ENCODE assay signal across 14 cellular contexts in the genomic region with DNA sequence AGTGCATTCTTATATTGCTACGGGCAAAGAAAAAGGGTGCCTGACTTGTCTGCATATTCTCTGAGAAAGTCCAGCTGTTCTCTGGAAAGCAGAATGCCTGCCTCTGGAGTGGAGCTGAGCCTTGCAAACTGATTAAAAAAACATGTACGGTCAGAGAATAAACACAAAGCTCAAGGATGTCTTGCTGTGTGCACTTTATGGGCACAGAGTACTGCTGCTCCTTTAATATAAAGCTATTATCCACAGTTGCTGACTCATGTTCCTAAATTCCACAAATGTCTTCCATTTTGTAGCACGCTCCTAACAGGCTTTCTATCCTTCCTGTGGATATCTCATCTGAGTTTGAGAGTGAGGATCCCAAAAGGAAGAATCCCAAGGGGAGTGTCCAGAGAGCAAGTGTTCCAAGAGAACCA.
DNase-seq lines count a peak whose midpoint lies in the region; ATAC-seq, FAIRE-seq and TF ChIP-seq lines count a peak whose summit lies in the region.
"Had no signal": no experiment of that assay in that cellular context is flagged by ENCODE, and none has a peak within 500 bp of the region (broad histone marks: within the 10 kb centered on the region; RNA-seq: fewer than 3 reads in every experiment).

No MANE protein-coding gene starts in this region.

- no peak for TF ChIP-seq CTCF in astrocyte (IDR thresholded peaks at IDR 0.05; ENCODE audit: insufficient read depth, low read depth, low read length)

- H3K4me2 ChIP-seq in astrocyte (ENCODE audit: low read length) (peak overlapping the region; percentile 40), skeletal muscle satellite cell (ENCODE audit: low read length) (peak overlapping the region; percentile 7)

- H3K9me3 ChIP-seq in astrocyte (ENCODE audit: insufficient read depth, low read depth, low read length) (no peaks in the 10 kb centered on the region), skeletal muscle satellite cell (replicated peaks; ENCODE audit: low read length) (no peaks in the 10 kb centered on the region)
- H3K9me3 ChIP-seq: mucosa of descending colon had no signal

- peak; percentile 47 for DNase-seq in GM03348 (ENCODE audit: low spot score)
- peak; percentile 68 for DNase-seq in astrocyte (ENCODE audit: low read depth)
- DNase-seq in left cardiac atrium: no peak
- DNase-seq in activated gamma-delta T cell treated with Interleukin-2 at 50 U/mL for 16 hours: no peak
- DNase-seq in KG1 (lab: John Stamatoyannopoulos, UW): no peak
- DNase-seq in NCI-H2107 treated with DMSO at 0.1 percent for 48 hours (lab: John Stamatoyannopoulos, UW; ENCODE audit: unreplicated experiment): no peak
- DNase-seq: activated naive CD8-positive, alpha-beta T cell treated with anti-CD3 and anti-CD28 coated beads, Interleukin-2, amount 10 ng/mL, durations not matched to agents 7 days and 5 days; DMS 273 treated with DMSO at 0.1 percent for 48 hours; mucosa of descending colon; stimulated activated CD4-positive, alpha-beta T cell treated with anti-CD3 and anti-CD28 coated beads, Interleukin-2, amount 100 ng/mL, for 24 hours; substantia nigra had no signal

- no peaks in the 10 kb centered on the region for H4K20me1 ChIP-seq in astrocyte (ENCODE audit: insufficient read depth, low read length)

- H3K4me3 ChIP-seq in astrocyte (ENCODE audit: insufficient read depth, low read depth, low read length): no peak overlapping the region
- H3K4me3 ChIP-seq in skeletal muscle satellite cell (ENCODE audit: low read length): no peak overlapping the region
- H3K4me3 ChIP-seq: mucosa of descending colon had no signal

- peaks cover 14% of the 10 kb centered on the region for H3K4me1 Mint-ChIP-seq in astrocyte (ENCODE audit: low read depth, unreplicated experiment)
- H3K4me1 Mint-ChIP-seq: activated naive CD8-positive, alpha-beta T cell treated with anti-CD3 and anti-CD28 coated beads, Interleukin-2, amount 10 ng/mL, durations not matched to agents 7 days and 5 days; IgD-negative memory B cell had no signal

- H3K27ac ChIP-seq in astrocyte (ENCODE audit: low read depth, low read length): peak overlapping the region; percentile 63

- no peaks in the 10 kb centered on the region for H3K9me3 Mint-ChIP-seq in astrocyte (ENCODE audit: unreplicated experiment)
- H3K9me3 Mint-ChIP-seq: activated naive CD8-positive, alpha-beta T cell treated with anti-CD3 and anti-CD28 coated beads, Interleukin-2, amount 10 ng/mL, durations not matched to agents 7 days and 5 days; IgD-negative memory B cell had no signal

- H2AFZ ChIP-seq in astrocyte (ENCODE audit: low read depth, low read length): peak overlapping the region; percentile 53

- no peaks in the 10 kb centered on the region for H3K27me3 ChIP-seq in astrocyte (ENCODE audit: insufficient read depth, low read length)
- no peaks in the 10 kb centered on the region for H3K27me3 ChIP-seq in skeletal muscle satellite cell (ENCODE audit: control insufficient read depth, insufficient read depth, low read length)

- H3K79me2 ChIP-seq in astrocyte (ENCODE audit: insufficient read depth, low read length): no peaks in the 10 kb centered on the region

- peak; percentile 87 for FAIRE-seq in astrocyte (lab: Jason Lieb, UNC)

- H3K36me3 ChIP-seq in astrocyte (ENCODE audit: insufficient read depth, low read length) (no peaks in the 10 kb centered on the region), skeletal muscle satellite cell (ENCODE audit: insufficient read depth, low read length) (no peaks in the 10 kb centered on the region)

- H3K9ac ChIP-seq in astrocyte (ENCODE audit: low read length) (peak overlapping the region; percentile 38), skeletal muscle satellite cell (ENCODE audit: low read depth, low read length) (peak overlapping the region; percentile 8)

- ATAC-seq in left cardiac atrium (peak; percentile 78), HG03520 (IDR thresholded peaks at IDR 0.05; ENCODE audit: unreplicated experiment) (no peak)
- ATAC-seq: mucosa of descending colon had no signal

- no peaks in the 10 kb centered on the region for H3K27me3 Mint-ChIP-seq in astrocyte (ENCODE audit: low read depth, unreplicated experiment)

- H3K4me1 ChIP-seq in astrocyte (ENCODE audit: insufficient read depth, low read length) (peaks cover 13% of the 10 kb centered on the region), skeletal muscle satellite cell (ENCODE audit: control insufficient read depth, insufficient read depth, low read length) (peaks cover 22% of the 10 kb centered on the region)

- H3K4me3 Mint-ChIP-seq in astrocyte (ENCODE audit: unreplicated experiment): no peak overlapping the region
- H3K4me3 Mint-ChIP-seq: activated naive CD8-positive, alpha-beta T cell treated with anti-CD3 and anti-CD28 coated beads, Interleukin-2, amount 10 ng/mL, durations not matched to agents 7 days and 5 days; IgD-negative memory B cell had no signal

- peak overlapping the region; percentile 66 for H3K27ac Mint-ChIP-seq in astrocyte (ENCODE audit: unreplicated experiment)
- H3K27ac Mint-ChIP-seq: activated naive CD8-positive, alpha-beta T cell treated with anti-CD3 and anti-CD28 coated beads, Interleukin-2, amount 10 ng/mL, durations not matched to agents 7 days and 5 days; IgD-negative memory B cell had no signal

- peaks cover 2% of the 10 kb centered on the region for H3K36me3 Mint-ChIP-seq in astrocyte (ENCODE audit: low read depth, unreplicated experiment)
- H3K36me3 Mint-ChIP-seq: activated naive CD8-positive, alpha-beta T cell treated with anti-CD3 and anti-CD28 coated beads, Interleukin-2, amount 10 ng/mL, durations not matched to agents 7 days and 5 days; IgD-negative memory B cell had no signal

- intact Hi-C loops in left cardiac atrium (cut with DNase I): no loop called here

Comparison
In these comparisons a context has a peak if more than half of its experiments do, and no peak if none do; other contexts are left out.
1. DNase-seq: peak in GM03348 (single experiment) and astrocyte (single experiment); none in left cardiac atrium (single experiment), activated gamma-delta T cell treated with Interleukin-2 at 50 U/mL for 16 hours (single experiment), KG1 (single experiment) and NCI-H2107 treated with DMSO at 0.1 percent for 48 hours (single experiment).